Comparison of ENCODE assay signal across 1 cellular context in genomic region chr9:127722055-127722454, GRCh38.
TF ChIP-seq lines count a peak whose summit lies in the region.

No MANE protein-coding gene starts in this region.

TF ChIP-seq in IMR-90, 13 proteins besides CTCF, POLR2A, EP300 and RAD21:
- TF ChIP-seq FOS (IDR thresholded peaks at IDR 0.05; ENCODE audit: low read depth, low read length), result no peak
- no peak for TF ChIP-seq RCOR1 (IDR thresholded peaks at IDR 0.05; ENCODE audit: insufficient replicate concordance, low read length)
- TF ChIP-seq MAFK (IDR thresholded peaks at IDR 0.05; ENCODE audit: low read depth, low read length), result no peak
- no peak for TF ChIP-seq USF2 (IDR thresholded peaks at IDR 0.05; ENCODE audit: low read depth, low read length)
- no peak for TF ChIP-seq SMC3 (IDR thresholded peaks at IDR 0.05; ENCODE audit: low read depth, low read length)
- TF ChIP-seq RFX5 (IDR thresholded peaks at IDR 0.05; ENCODE audit: low read depth, low read length), result no peak
- TF ChIP-seq MAZ (IDR thresholded peaks at IDR 0.05; ENCODE audit: borderline replicate concordance, low read depth, low read length), result no peak
- TF ChIP-seq NFE2L2 (IDR thresholded peaks at IDR 0.05; ENCODE audit: low read depth, low read length), result no peak
- TF ChIP-seq MXI1 (IDR thresholded peaks at IDR 0.05; ENCODE audit: borderline replicate concordance, low read depth, low read length), result no peak
- no peak for TF ChIP-seq ELK1 (IDR thresholded peaks at IDR 0.05; ENCODE audit: borderline replicate concordance, low read depth, low read length)
- no peak for TF ChIP-seq CHD1 (IDR thresholded peaks at IDR 0.05; ENCODE audit: low read depth, low read length)
- no peak for TF ChIP-seq CEBPB (IDR thresholded peaks at IDR 0.05; ENCODE audit: low read depth, low read length)
- TF ChIP-seq BHLHE40 (IDR thresholded peaks at IDR 0.05; ENCODE audit: low read depth, low read length), result no peak
